2 cellular contexts compared by ENCODE assay signal in the genomic region with DNA sequence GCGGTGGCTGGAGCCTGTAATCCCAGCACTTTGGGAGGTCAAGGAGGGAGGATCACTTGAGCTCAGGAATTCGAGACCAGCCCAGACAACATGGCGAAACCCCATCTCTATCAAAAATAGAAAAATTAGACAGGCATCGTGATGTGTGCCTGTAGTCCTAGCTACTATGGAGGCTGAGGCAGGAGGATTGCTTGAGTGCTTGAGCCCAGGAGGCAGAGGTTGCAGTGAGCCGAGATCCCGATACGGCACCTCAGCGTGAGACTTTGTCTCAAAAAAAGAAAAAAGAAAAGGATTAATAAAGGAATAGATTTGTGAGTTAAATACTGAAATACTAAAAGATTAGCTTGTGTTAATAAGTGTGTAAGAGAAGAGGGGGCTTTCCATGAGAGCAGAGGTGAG.
TF ChIP-seq lines count a peak whose summit lies in the region.

No MANE protein-coding gene starts in this region.

TF ChIP-seq in SK-N-SH, 30 proteins besides CTCF, POLR2A, EP300 and RAD21:
- TF ChIP-seq, protein P1, sequence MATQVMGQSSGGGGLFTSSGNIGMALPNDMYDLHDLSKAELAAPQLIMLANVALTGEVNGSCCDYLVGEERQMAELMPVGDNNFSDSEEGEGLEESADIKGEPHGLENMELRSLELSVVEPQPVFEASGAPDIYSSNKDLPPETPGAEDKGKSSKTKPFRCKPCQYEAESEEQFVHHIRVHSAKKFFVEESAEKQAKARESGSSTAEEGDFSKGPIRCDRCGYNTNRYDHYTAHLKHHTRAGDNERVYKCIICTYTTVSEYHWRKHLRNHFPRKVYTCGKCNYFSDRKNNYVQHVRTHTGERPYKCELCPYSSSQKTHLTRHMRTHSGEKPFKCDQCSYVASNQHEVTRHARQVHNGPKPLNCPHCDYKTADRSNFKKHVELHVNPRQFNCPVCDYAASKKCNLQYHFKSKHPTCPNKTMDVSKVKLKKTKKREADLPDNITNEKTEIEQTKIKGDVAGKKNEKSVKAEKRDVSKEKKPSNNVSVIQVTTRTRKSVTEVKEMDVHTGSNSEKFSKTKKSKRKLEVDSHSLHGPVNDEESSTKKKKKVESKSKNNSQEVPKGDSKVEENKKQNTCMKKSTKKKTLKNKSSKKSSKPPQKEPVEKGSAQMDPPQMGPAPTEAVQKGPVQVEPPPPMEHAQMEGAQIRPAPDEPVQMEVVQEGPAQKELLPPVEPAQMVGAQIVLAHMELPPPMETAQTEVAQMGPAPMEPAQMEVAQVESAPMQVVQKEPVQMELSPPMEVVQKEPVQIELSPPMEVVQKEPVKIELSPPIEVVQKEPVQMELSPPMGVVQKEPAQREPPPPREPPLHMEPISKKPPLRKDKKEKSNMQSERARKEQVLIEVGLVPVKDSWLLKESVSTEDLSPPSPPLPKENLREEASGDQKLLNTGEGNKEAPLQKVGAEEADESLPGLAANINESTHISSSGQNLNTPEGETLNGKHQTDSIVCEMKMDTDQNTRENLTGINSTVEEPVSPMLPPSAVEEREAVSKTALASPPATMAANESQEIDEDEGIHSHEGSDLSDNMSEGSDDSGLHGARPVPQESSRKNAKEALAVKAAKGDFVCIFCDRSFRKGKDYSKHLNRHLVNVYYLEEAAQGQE (IDR thresholded peaks at IDR 0.05; ENCODE audit: low read depth, low read length) = no peak
- TF ChIP-seq CHD2 (IDR thresholded peaks at IDR 0.05; ENCODE audit: low read length, partially characterized antibody) = no peak

TF ChIP-seq in SK-N-SH treated with all-trans-retinoic acid at 6 μM for 48 hours, 23 proteins besides CTCF, POLR2A, EP300 and RAD21 (continued from another document):
- TF ChIP-seq PATZ1 (CRISPR knock-in tag; IDR thresholded peaks at IDR 0.05; ENCODE audit: borderline replicate concordance) (no peak), ZNF70 (CRISPR knock-in tag; IDR thresholded peaks at IDR 0.05) (no peak), BACH2 (CRISPR knock-in tag; IDR thresholded peaks at IDR 0.05; ENCODE audit: borderline replicate concordance) (no peak), ISL1 (CRISPR knock-in tag; IDR thresholded peaks at IDR 0.05) (no peak), ZFP30 (CRISPR knock-in tag; IDR thresholded peaks at IDR 0.05) (no peak)
